Comparison of ENCODE assay signal across 11 cellular contexts in genomic region chrX:132481449-132481848, GRCh38. TPM values are rescaled to one million over a fixed set of nuclear protein-coding genes. Genes with fewer than 3 reads are reported as not detected.
DNase-seq lines count a peak whose midpoint lies in the region; ATAC-seq and TF ChIP-seq lines count a peak whose summit lies in the region.
"Had no signal": no experiment of that assay in that cellular context is flagged by ENCODE, and none has a peak within 500 bp of the region (broad histone marks: within the 10 kb centered on the region; RNA-seq: fewer than 3 reads in every experiment).

No MANE protein-coding gene starts in this region.

- CTCF ChIA-PET in activated CD4-positive, alpha-beta T cell treated with anti-CD3 and anti-CD28 coated beads for 36 hours (lab: Charles Lee): interaction anchor here (0.6 to 1.6 kb wide), 5 partner anchors 9 to 262 kb away, joined by 3 to 5 read pairs (median 3); partner anchors contain the start of gene RAP2C

- peaks cover 61% of the 10 kb centered on the region for H3K4me1 Mint-ChIP-seq in activated CD4-positive, alpha-beta T cell treated with anti-CD3 and anti-CD28 coated beads for 36 hours
- H3K4me1 Mint-ChIP-seq in stimulated activated effector memory CD8-positive, alpha-beta T cell treated with anti-CD3 and anti-CD28 coated beads, Interleukin-12 subunit alpha, Interleukin-12 subunit beta, amount 100 ng/mL, for 72 hours: no peaks in the 10 kb centered on the region

- no peaks in the 10 kb centered on the region for H3K9me3 ChIP-seq in Peyer's patch
- H3K9me3 ChIP-seq: ascending aorta, thoracic aorta had no signal

- DNase-seq in activated CD4-positive, alpha-beta T cell treated with anti-CD3 and anti-CD28 coated beads for 36 hours: no peak
- DNase-seq in activated CD4-positive, alpha-beta T cell treated with anti-CD3 and anti-CD28 coated beads, Interleukin-2, amount 50 U/mL, for 48 hours: no peak
- DNase-seq in Peyer's patch (no peak), epithelial cell of prostate (ENCODE audit: low read depth, low spot score) (no peak), inferior parietal cortex (ENCODE audit: extremely low spot score) (no peak), NCI-H82 treated with DMSO at 0.1 percent for 48 hours (lab: John Stamatoyannopoulos, UW; ENCODE audit: unreplicated experiment) (no peak), SW 1271 (lab: John Stamatoyannopoulos, UW) (no peak)
- DNase-seq in stimulated activated effector memory CD8-positive, alpha-beta T cell treated with anti-CD3 and anti-CD28 coated beads, Interleukin-12 subunit alpha, Interleukin-12 subunit beta, amount 100 ng/mL, for 72 hours (ENCODE audit: low spot score in 2 of 2): no peak

- no peaks in the 10 kb centered on the region for H3K36me3 Mint-ChIP-seq in activated CD4-positive, alpha-beta T cell treated with anti-CD3 and anti-CD28 coated beads for 36 hours (ENCODE audit: low read depth)
- H3K36me3 Mint-ChIP-seq in stimulated activated effector memory CD8-positive, alpha-beta T cell treated with anti-CD3 and anti-CD28 coated beads, Interleukin-12 subunit alpha, Interleukin-12 subunit beta, amount 100 ng/mL, for 72 hours: no peaks in the 10 kb centered on the region

- peak overlapping the region; percentile 70 for H3K4me3 Mint-ChIP-seq in activated CD4-positive, alpha-beta T cell treated with anti-CD3 and anti-CD28 coated beads for 36 hours
- peak overlapping the region; percentile 73 for H3K4me3 Mint-ChIP-seq in stimulated activated effector memory CD8-positive, alpha-beta T cell treated with anti-CD3 and anti-CD28 coated beads, Interleukin-12 subunit alpha, Interleukin-12 subunit beta, amount 100 ng/mL, for 72 hours

- no peak for TF ChIP-seq CTCF in Peyer's patch (IDR thresholded peaks at IDR 0.05)

- peak overlapping the region; percentile 98 for H3K27ac Mint-ChIP-seq in activated CD4-positive, alpha-beta T cell treated with anti-CD3 and anti-CD28 coated beads for 36 hours
- peak overlapping the region; percentile 94 for H3K27ac Mint-ChIP-seq in stimulated activated effector memory CD8-positive, alpha-beta T cell treated with anti-CD3 and anti-CD28 coated beads, Interleukin-12 subunit alpha, Interleukin-12 subunit beta, amount 100 ng/mL, for 72 hours

- peak overlapping the region; percentile 26 to 74 (median 72) for H3K27ac ChIP-seq in Peyer's patch
- peak overlapping the region; percentile 64 for H3K27ac ChIP-seq in epithelial cell of prostate
- H3K27ac ChIP-seq: ascending aorta had no signal

- H3K9me3 Mint-ChIP-seq in activated CD4-positive, alpha-beta T cell treated with anti-CD3 and anti-CD28 coated beads for 36 hours (ENCODE audit: low read depth): no peaks in the 10 kb centered on the region
- no peaks in the 10 kb centered on the region for H3K9me3 Mint-ChIP-seq in stimulated activated effector memory CD8-positive, alpha-beta T cell treated with anti-CD3 and anti-CD28 coated beads, Interleukin-12 subunit alpha, Interleukin-12 subunit beta, amount 100 ng/mL, for 72 hours

- TF ChIP-seq POLR2A in Peyer's patch (IDR thresholded peaks at IDR 0.05): no peak

- peak; percentile 11 for ATAC-seq in activated CD4-positive, alpha-beta T cell treated with anti-CD3 and anti-CD28 coated beads for 36 hours
- no peak for ATAC-seq in stimulated activated effector memory CD8-positive, alpha-beta T cell treated with anti-CD3 and anti-CD28 coated beads, Interleukin-12 subunit alpha, Interleukin-12 subunit beta, amount 100 ng/mL, for 72 hours
- ATAC-seq: Right ventricle myocardium inferior had no signal

- intact Hi-C loops in activated CD4-positive, alpha-beta T cell treated with anti-CD3 and anti-CD28 coated beads for 36 hours (cut with DNase I, micrococcal nuclease): loop anchor here (5.0 to 10.0 kb wide), 4 partner anchors 133 to 457 kb away; partner anchors contain the start of genes RAP2C (in 1 of the 2) and STK26 (in 1 of the 2)

- H3K27me3 ChIP-seq in Peyer's patch: no peaks in the 10 kb centered on the region
- H3K27me3 ChIP-seq: ascending aorta had no signal

- H3K4me3 ChIP-seq in Peyer's patch: no peak overlapping the region

- H3K27me3 Mint-ChIP-seq in activated CD4-positive, alpha-beta T cell treated with anti-CD3 and anti-CD28 coated beads for 36 hours: no peaks in the 10 kb centered on the region

- peaks cover 0 to 9% (median 0%) of the 10 kb centered on the region in 4 donors for H3K4me1 ChIP-seq in Peyer's patch
- H3K4me1 ChIP-seq: ascending aorta had no signal

- no peaks in the 10 kb centered on the region for H3K36me3 ChIP-seq in Peyer's patch
- H3K36me3 ChIP-seq: ascending aorta, thoracic aorta had no signal

- POLR2A ChIA-PET in activated CD4-positive, alpha-beta T cell treated with anti-CD3 and anti-CD28 coated beads for 36 hours (lab: Charles Lee): no interaction called here

RNA-seq across cellular contexts. Expression of gene MBNL3, which starts 7.4 kb away (rescaled TPM):
- 10 to 100 TPM; 15.3 to 19.3 TPM for total RNA-seq in activated CD4-positive, alpha-beta T cell treated with anti-CD3 and anti-CD28 coated beads for 36 hours
- 10 to 100 TPM; 19.8 to 27.9 (median 24.1) TPM for total RNA-seq in Peyer's patch
